Comparison of ENCODE assay signal across 1 cellular context in genomic region chr10:101782811-101783735, GRCh38.
TF ChIP-seq lines count a peak whose summit lies in the region.

Gene NPM3 (minus strand): TSS chr10:101783446. CDS start chr10:101783390, 56 bp downstream.

TF ChIP-seq in WTC11, 78 proteins besides CTCF, POLR2A, EP300 and RAD21 (continued from another document):
- no peak for TF ChIP-seq ARID4B (CRISPR knock-in tag; IDR thresholded peaks at IDR 0.05; ENCODE audit: borderline replicate concordance)
- no peak for TF ChIP-seq ZNF281 (CRISPR knock-in tag; IDR thresholded peaks at IDR 0.05)
- no peak for TF ChIP-seq ZNF416 (CRISPR knock-in tag; IDR thresholded peaks at IDR 0.05)
- peak; percentile 38 for TF ChIP-seq EMX1 (CRISPR knock-in tag; IDR thresholded peaks at IDR 0.05)
- TF ChIP-seq AR (CRISPR knock-in tag; IDR thresholded peaks at IDR 0.05): no peak
- no peak for TF ChIP-seq ZNF423 (CRISPR knock-in tag; IDR thresholded peaks at IDR 0.05)
- no peak for TF ChIP-seq NR2C2 (CRISPR knock-in tag; IDR thresholded peaks at IDR 0.05)
- TF ChIP-seq RORB (CRISPR knock-in tag; IDR thresholded peaks at IDR 0.05): peak; percentile 25; the same call in 1 of the 2 replicates
- TF ChIP-seq GABPB1 (CRISPR knock-in tag; IDR thresholded peaks at IDR 0.05): no peak
- TF ChIP-seq SMAD4 (CRISPR knock-in tag; IDR thresholded peaks at IDR 0.05): no peak
- TF ChIP-seq ZSCAN18 (CRISPR knock-in tag; IDR thresholded peaks at IDR 0.05): no peak
- TF ChIP-seq ATF2 (CRISPR knock-in tag; IDR thresholded peaks at IDR 0.05; ENCODE audit: borderline replicate concordance, low read depth): no peak
- TF ChIP-seq FOXP1 (CRISPR knock-in tag; IDR thresholded peaks at IDR 0.05; ENCODE audit: borderline replicate concordance): no peak; the same call in 1 of the 2 replicates
- TF ChIP-seq AFF4 (CRISPR knock-in tag; IDR thresholded peaks at IDR 0.05; ENCODE audit: borderline replicate concordance): no peak
- no peak for TF ChIP-seq KAT7 (CRISPR knock-in tag; IDR thresholded peaks at IDR 0.05; ENCODE audit: borderline replicate concordance)
- no peak for TF ChIP-seq ATF6 (CRISPR knock-in tag; IDR thresholded peaks at IDR 0.05)
- no peak for TF ChIP-seq ELF4 (CRISPR knock-in tag; IDR thresholded peaks at IDR 0.05; ENCODE audit: low read depth)
- peak; percentile 72 for TF ChIP-seq FOXK1 (CRISPR knock-in tag; IDR thresholded peaks at IDR 0.05)
- TF ChIP-seq CBFB (CRISPR knock-in tag; IDR thresholded peaks at IDR 0.05; ENCODE audit: low read depth): no peak
- TF ChIP-seq ZNF263 (CRISPR knock-in tag; IDR thresholded peaks at IDR 0.05; ENCODE audit: low read depth): no peak
- no peak for TF ChIP-seq NFYB (CRISPR knock-in tag; conservative IDR thresholded peaks at IDR 0.05; ENCODE audit: low read depth)
- TF ChIP-seq PREB (CRISPR knock-in tag; IDR thresholded peaks at IDR 0.05; ENCODE audit: borderline replicate concordance): no peak
- peak; percentile 83; the same call in 1 of the 2 replicates for TF ChIP-seq CREB1 (CRISPR knock-in tag; IDR thresholded peaks at IDR 0.05)
